Comparison of ENCODE assay signal across 15 cellular contexts in genomic region chr3:9781551-9781950, GRCh38. TPM values are rescaled to one million over a fixed set of nuclear protein-coding genes. Genes with fewer than 3 reads are reported as not detected.
DNase-seq lines count a peak whose midpoint lies in the region; TF ChIP-seq lines count a peak whose summit lies in the region.
"Had no signal": no experiment of that assay in that cellular context is flagged by ENCODE, and none has a peak within 500 bp of the region (broad histone marks: within the 10 kb centered on the region; RNA-seq: fewer than 3 reads in every experiment).

No MANE protein-coding gene starts in this region.

- H3K9me3 Mint-ChIP-seq in activated CD4-positive, alpha-beta memory T cell treated with anti-CD3 and anti-CD28 coated beads, Interleukin-2, amount 10 ng/mL, durations not matched to agents 7 days and 5 days = no peaks in the 10 kb centered on the region
- H3K9me3 Mint-ChIP-seq in activated CD4-positive, alpha-beta memory T cell treated with anti-CD3 and anti-CD28 coated beads for 36 hours = no peaks in the 10 kb centered on the region
- H3K9me3 Mint-ChIP-seq in activated T-helper 2 cell treated with anti-CD3 and anti-CD28 coated beads, Interferon-gamma antibody, Interleukin-2, Interleukin-4, amounts not matched to agents 10 μg/mL and 5 μg/mL and 100 μg/mL, durations not matched to agents 14 hours and 24 hours and 36 hours = no peaks in the 10 kb centered on the region
- H3K9me3 Mint-ChIP-seq in nephron = no peaks in the 10 kb centered on the region
- H3K9me3 Mint-ChIP-seq: activated naive CD4-positive, alpha-beta T cell treated with anti-CD3 and anti-CD28 coated beads for 36 hours; GM23338 had no signal

- peaks cover 47% of the 10 kb centered on the region for H3K4me1 ChIP-seq in Karpas-422 (ENCODE audit: low read length)
- H3K4me1 ChIP-seq in SK-N-SH (ENCODE audit: control insufficient read depth in 1 of 2, insufficient read depth in 2 of 2, low read depth in 1 of 2, low read length in 1 of 2) = no peaks in the 10 kb centered on the region; a peak in 1 of 4 replicates

- H3K79me2 ChIP-seq in Karpas-422 (ENCODE audit: low read length) (no peaks in the 10 kb centered on the region), SK-N-SH (ENCODE audit: insufficient read depth) (no peaks in the 10 kb centered on the region)

- CTCF ChIA-PET in activated CD4-positive, alpha-beta memory T cell treated with anti-CD3 and anti-CD28 coated beads, Interleukin-2, amount 10 ng/mL, durations not matched to agents 7 days and 5 days (lab: Charles Lee) = interaction anchor here (0.6 to 1.3 kb wide), 4 partner anchors 9 to 185 kb away, joined by 3 to 5 read pairs (median 4); no protein-coding TSS in a partner anchor
- CTCF ChIA-PET in activated CD4-positive, alpha-beta memory T cell treated with anti-CD3 and anti-CD28 coated beads for 36 hours (lab: Charles Lee) = interaction anchor here (0.6 to 1.3 kb wide), 5 partner anchors 11 to 428 kb away, joined by 3 to 8 read pairs (median 3); partner anchors contain the start of genes ARPC4, CRELD1, OGG1 and TADA3
- CTCF ChIA-PET in SK-N-SH (lab: Yijun Ruan, JAX) = no interaction called here

- intact Hi-C loops in activated CD4-positive, alpha-beta memory T cell treated with anti-CD3 and anti-CD28 coated beads for 36 hours (cut with micrococcal nuclease) = no loop called here
- intact Hi-C loops in activated T-helper 2 cell treated with anti-CD3 and anti-CD28 coated beads, Interferon-gamma antibody, Interleukin-2, Interleukin-4, amounts not matched to agents 10 μg/mL and 5 μg/mL and 100 μg/mL, durations not matched to agents 14 hours and 24 hours and 36 hours (cut with micrococcal nuclease) = no loop called here
- intact Hi-C loops in posterior cingulate gyrus (cut with DNase I) = no loop called here

- TF ChIP-seq RAD21 in SK-N-SH (IDR thresholded peaks at IDR 0.05; ENCODE audit: low read length) = no peak

- peak overlapping the region; percentile 90 for H3K27ac ChIP-seq in Karpas-422 (ENCODE audit: low read length)
- no peak overlapping the region for H3K27ac ChIP-seq in SK-N-SH (ENCODE audit: low read depth in 2 of 2, low read length in 1 of 2)

- no peaks in the 10 kb centered on the region for H3K9me3 ChIP-seq in Karpas-422 (ENCODE audit: low read length)
- H3K9me3 ChIP-seq in SK-N-SH = no peaks in the 10 kb centered on the region

- H3K36me3 ChIP-seq in Karpas-422 (ENCODE audit: insufficient read depth, low read length) (peaks cover 5% of the 10 kb centered on the region; the same call in 1 of the 2 replicates), SK-N-SH (replicated peaks in 1 of 2; ENCODE audit: control insufficient read depth in 1 of 2, insufficient read depth in 2 of 2, low read length in 1 of 2) (peaks cover 26 to 42% of the 10 kb centered on the region in 2 experiments), H7 (replicated peaks; ENCODE audit: control insufficient read depth, insufficient read depth, low read length) (peaks cover 23% of the 10 kb centered on the region)

- 38% methylated on average over 1 of the region's 1 CpG for WGBS in SK-N-SH (ENCODE audit: low lambda C conversion rate)

- POLR2A ChIA-PET in activated CD4-positive, alpha-beta memory T cell treated with anti-CD3 and anti-CD28 coated beads, Interleukin-2, amount 10 ng/mL, durations not matched to agents 7 days and 5 days (lab: Charles Lee) = interaction anchor here (1.0 to 7.5 kb wide), 9 partner anchors 8 to 206 kb away, joined by 3 to 56 read pairs (median 10); partner anchors contain the start of genes ARPC4, BRPF1, CAMK1 and OGG1
- POLR2A ChIA-PET in activated CD4-positive, alpha-beta memory T cell treated with anti-CD3 and anti-CD28 coated beads for 36 hours (lab: Charles Lee) = interaction anchor here (2.9 kb wide), 1 partner anchor 9 kb away, joined by 15 read pairs; no protein-coding TSS in a partner anchor
- POLR2A ChIA-PET in SK-N-SH (lab: Yijun Ruan, JAX) = interaction anchor here (0.6 to 1.1 kb wide), 3 partner anchors 11 to 13 kb away, joined by 3 to 4 read pairs (median 4); partner anchors contain the start of genes ARPC4, CAMK1 and TADA3

- peak overlapping the region; percentile 68 for H3K9ac ChIP-seq in Karpas-422 (ENCODE audit: low read length)
- H3K9ac ChIP-seq in SK-N-SH = no peak overlapping the region

- H3K4me3 ChIP-seq in Karpas-422 (ENCODE audit: low read length) = no peak overlapping the region; the same call in 1 of the 2 replicates
- H3K4me3 ChIP-seq in SK-N-SH (ENCODE audit: low read depth in 2 of 2, low read length in 1 of 2) = no peak overlapping the region
- no peak overlapping the region for H3K4me3 ChIP-seq in H7 (ENCODE audit: insufficient read depth, low read depth, low read length)
- H3K4me3 ChIP-seq: GM23338 had no signal

- DNase-seq in activated CD4-positive, alpha-beta memory T cell treated with anti-CD3 and anti-CD28 coated beads, Interleukin-2, amount 10 ng/mL, durations not matched to agents 7 days and 5 days = no peak
- no peak for DNase-seq in activated CD4-positive, alpha-beta memory T cell treated with anti-CD3 and anti-CD28 coated beads for 36 hours
- DNase-seq in Karpas-422 = no peak
- DNase-seq in activated T-helper 2 cell treated with anti-CD3 and anti-CD28 coated beads, Interferon-gamma antibody, Interleukin-2, Interleukin-4, amounts not matched to agents 10 μg/mL and 5 μg/mL and 100 μg/mL, durations not matched to agents 14 hours and 24 hours and 36 hours (ENCODE audit: low spot score) = no peak
- no peak for DNase-seq in SK-N-SH
- DNase-seq in H7 = no peak
- DNase-seq in posterior cingulate gyrus = no peak
- DNase-seq: activated naive CD4-positive, alpha-beta T cell treated with anti-CD3 and anti-CD28 coated beads for 36 hours; effector memory CD4-positive, alpha-beta T cell; GDM1; NCI-H1436; right cardiac atrium; SHP77 treated with DMSO at 0.1 percent for 48 hours had no signal

- H3K4me2 ChIP-seq in Karpas-422 (ENCODE audit: low read depth, low read length, poor library complexity, severe bottlenecking) (peak overlapping the region; percentile 53), SK-N-SH (no peak overlapping the region)
- H3K4me2 ChIP-seq: GM23338 had no signal

- peaks cover 56% of the 10 kb centered on the region for H3K4me1 Mint-ChIP-seq in activated CD4-positive, alpha-beta memory T cell treated with anti-CD3 and anti-CD28 coated beads, Interleukin-2, amount 10 ng/mL, durations not matched to agents 7 days and 5 days
- peaks cover 62% of the 10 kb centered on the region for H3K4me1 Mint-ChIP-seq in activated CD4-positive, alpha-beta memory T cell treated with anti-CD3 and anti-CD28 coated beads for 36 hours (ENCODE audit: low read depth)
- peaks cover 64% of the 10 kb centered on the region for H3K4me1 Mint-ChIP-seq in activated T-helper 2 cell treated with anti-CD3 and anti-CD28 coated beads, Interferon-gamma antibody, Interleukin-2, Interleukin-4, amounts not matched to agents 10 μg/mL and 5 μg/mL and 100 μg/mL, durations not matched to agents 14 hours and 24 hours and 36 hours (ENCODE audit: low read depth)
- peaks cover 30% of the 10 kb centered on the region for H3K4me1 Mint-ChIP-seq in nephron
- H3K4me1 Mint-ChIP-seq: GM23338 had no signal

- H3K9me2 ChIP-seq in Karpas-422 (replicated peaks; ENCODE audit: insufficient read depth, low read length) (no peaks in the 10 kb centered on the region), SK-N-SH (no peaks in the 10 kb centered on the region)

- H4K20me1 ChIP-seq in Karpas-422 (ENCODE audit: insufficient read depth, low read depth, low read length) = no peaks in the 10 kb centered on the region
- H4K20me1 ChIP-seq in SK-N-SH (ENCODE audit: insufficient read depth) = no peaks in the 10 kb centered on the region

- peak overlapping the region; percentile 54 for H3K27ac Mint-ChIP-seq in activated CD4-positive, alpha-beta memory T cell treated with anti-CD3 and anti-CD28 coated beads, Interleukin-2, amount 10 ng/mL, durations not matched to agents 7 days and 5 days
- H3K27ac Mint-ChIP-seq in activated CD4-positive, alpha-beta memory T cell treated with anti-CD3 and anti-CD28 coated beads for 36 hours = no peak overlapping the region
- peak overlapping the region; percentile 77 for H3K27ac Mint-ChIP-seq in activated T-helper 2 cell treated with anti-CD3 and anti-CD28 coated beads, Interferon-gamma antibody, Interleukin-2, Interleukin-4, amounts not matched to agents 10 μg/mL and 5 μg/mL and 100 μg/mL, durations not matched to agents 14 hours and 24 hours and 36 hours
- peak overlapping the region; percentile 74 to 81 (median 80) for H3K27ac Mint-ChIP-seq in nephron
- H3K27ac Mint-ChIP-seq: GM23338 had no signal

- no peaks in the 10 kb centered on the region for H3K27me3 Mint-ChIP-seq in activated CD4-positive, alpha-beta memory T cell treated with anti-CD3 and anti-CD28 coated beads, Interleukin-2, amount 10 ng/mL, durations not matched to agents 7 days and 5 days
- H3K27me3 Mint-ChIP-seq in activated CD4-positive, alpha-beta memory T cell treated with anti-CD3 and anti-CD28 coated beads for 36 hours = no peaks in the 10 kb centered on the region
- H3K27me3 Mint-ChIP-seq in activated T-helper 2 cell treated with anti-CD3 and anti-CD28 coated beads, Interferon-gamma antibody, Interleukin-2, Interleukin-4, amounts not matched to agents 10 μg/mL and 5 μg/mL and 100 μg/mL, durations not matched to agents 14 hours and 24 hours and 36 hours (ENCODE audit: low read depth) = no peaks in the 10 kb centered on the region
- H3K27me3 Mint-ChIP-seq in nephron (ENCODE audit: low read depth) = no peaks in the 10 kb centered on the region

- no peak for TF ChIP-seq EP300 in SK-N-SH (IDR thresholded peaks at IDR 0.05; ENCODE audit: borderline replicate concordance in 1 of 2, low read depth in 1 of 2, low read length in 1 of 2)

- H3K36me3 Mint-ChIP-seq in activated CD4-positive, alpha-beta memory T cell treated with anti-CD3 and anti-CD28 coated beads, Interleukin-2, amount 10 ng/mL, durations not matched to agents 7 days and 5 days (ENCODE audit: low read depth) = peaks cover 59% of the 10 kb centered on the region
- peaks cover 53% of the 10 kb centered on the region for H3K36me3 Mint-ChIP-seq in activated CD4-positive, alpha-beta memory T cell treated with anti-CD3 and anti-CD28 coated beads for 36 hours
- H3K36me3 Mint-ChIP-seq in activated T-helper 2 cell treated with anti-CD3 and anti-CD28 coated beads, Interferon-gamma antibody, Interleukin-2, Interleukin-4, amounts not matched to agents 10 μg/mL and 5 μg/mL and 100 μg/mL, durations not matched to agents 14 hours and 24 hours and 36 hours (ENCODE audit: low read depth) = peaks cover 64% of the 10 kb centered on the region
- peaks cover 49% of the 10 kb centered on the region for H3K36me3 Mint-ChIP-seq in nephron (ENCODE audit: low read depth)

- H3K27me3 ChIP-seq in Karpas-422 (ENCODE audit: low read length) (no peaks in the 10 kb centered on the region), SK-N-SH (ENCODE audit: insufficient read depth) (no peaks in the 10 kb centered on the region), H7 (ENCODE audit: control insufficient read depth, insufficient read depth, low read length) (no peaks in the 10 kb centered on the region)

- H2AFZ ChIP-seq in Karpas-422 (ENCODE audit: low read length) = no peak overlapping the region
- no peak overlapping the region for H2AFZ ChIP-seq in SK-N-SH (ENCODE audit: low read depth)
- H2AFZ ChIP-seq: GM23338 had no signal

- H3K4me3 Mint-ChIP-seq in activated CD4-positive, alpha-beta memory T cell treated with anti-CD3 and anti-CD28 coated beads, Interleukin-2, amount 10 ng/mL, durations not matched to agents 7 days and 5 days = no peak overlapping the region
- no peak overlapping the region for H3K4me3 Mint-ChIP-seq in activated CD4-positive, alpha-beta memory T cell treated with anti-CD3 and anti-CD28 coated beads for 36 hours
- no peak overlapping the region for H3K4me3 Mint-ChIP-seq in activated T-helper 2 cell treated with anti-CD3 and anti-CD28 coated beads, Interferon-gamma antibody, Interleukin-2, Interleukin-4, amounts not matched to agents 10 μg/mL and 5 μg/mL and 100 μg/mL, durations not matched to agents 14 hours and 24 hours and 36 hours (ENCODE audit: low read depth)
- H3K4me3 Mint-ChIP-seq in nephron = no peak overlapping the region
- H3K4me3 Mint-ChIP-seq: activated naive CD4-positive, alpha-beta T cell treated with anti-CD3 and anti-CD28 coated beads for 36 hours; GM23338 had no signal

- TF ChIP-seq CTCF in nephron (IDR thresholded peaks at IDR 0.05; ENCODE audit: unreplicated experiment in 3 of 3) = no peak
- TF ChIP-seq CTCF in SK-N-SH (IDR thresholded peaks at IDR 0.05) = no peak

- peaks cover 13% of the 10 kb centered on the region for H3F3A ChIP-seq in SK-N-SH (replicated peaks; ENCODE audit: insufficient read depth)

RNA-seq across cellular contexts. Expression of gene TADA3, which starts 10.7 kb away (rescaled TPM):
- 10 to 100 TPM; 88.1 to 88.3 TPM for total RNA-seq in activated CD4-positive, alpha-beta memory T cell treated with anti-CD3 and anti-CD28 coated beads, Interleukin-2, amount 10 ng/mL, durations not matched to agents 7 days and 5 days
- 10 to 100 TPM; 86.9 to 92.1 TPM for total RNA-seq in activated CD4-positive, alpha-beta memory T cell treated with anti-CD3 and anti-CD28 coated beads for 36 hours
- 80.2 and 122 TPM in 2 replicates for total RNA-seq in Karpas-422 (2014; rRNA removed; shearing (Covaris generic); ENCODE audit: low replicate concordance)
- 86.6 and 89.2 TPM in 2 replicates for total RNA-seq in activated T-helper 2 cell treated with anti-CD3 and anti-CD28 coated beads, Interferon-gamma antibody, Interleukin-2, Interleukin-4, amounts not matched to agents 10 μg/mL and 5 μg/mL and 100 μg/mL, durations not matched to agents 14 hours and 24 hours and 36 hours
- 84.1 and 102 TPM in 2 replicates for polyA plus RNA-seq in SK-N-SH (2012; rRNA removed)
- 54.6 and 75.9 TPM in 2 replicates for polyA plus RNA-seq in SK-N-SH (2012; cell fraction: cytosol; rRNA removed)
- polyA plus RNA-seq in SK-N-SH (2012; cell fraction: nucleus; rRNA removed) = 67.6 and 74.7 TPM in 2 replicates
- 76.0 and 79.6 TPM in 2 replicates for total RNA-seq in H7 (2014; rRNA removed; shearing (Covaris generic))

RNA-seq across cellular contexts. Expression of gene ARPC4, which starts 11.3 kb away (rescaled TPM):
- total RNA-seq in activated CD4-positive, alpha-beta memory T cell treated with anti-CD3 and anti-CD28 coated beads, Interleukin-2, amount 10 ng/mL, durations not matched to agents 7 days and 5 days = 100 to 1,000 TPM; 255 to 266 TPM
- total RNA-seq in activated CD4-positive, alpha-beta memory T cell treated with anti-CD3 and anti-CD28 coated beads for 36 hours = 100 to 1,000 TPM; 237 to 240 TPM
- total RNA-seq in Karpas-422 (2014; rRNA removed; shearing (Covaris generic); ENCODE audit: low replicate concordance) = 102 and 123 TPM in 2 replicates
- 253 and 268 TPM in 2 replicates for total RNA-seq in activated T-helper 2 cell treated with anti-CD3 and anti-CD28 coated beads, Interferon-gamma antibody, Interleukin-2, Interleukin-4, amounts not matched to agents 10 μg/mL and 5 μg/mL and 100 μg/mL, durations not matched to agents 14 hours and 24 hours and 36 hours
- 220 and 233 TPM in 2 replicates for polyA plus RNA-seq in SK-N-SH (2012; rRNA removed)
- polyA plus RNA-seq in SK-N-SH (2012; cell fraction: cytosol; rRNA removed) = 213 and 244 TPM in 2 replicates
- polyA plus RNA-seq in SK-N-SH (2012; cell fraction: nucleus; rRNA removed) = 74.3 and 105 TPM in 2 replicates
- 207 and 239 TPM in 2 replicates for total RNA-seq in H7 (2014; rRNA removed; shearing (Covaris generic))

RNA-seq across cellular contexts. Expression of gene CAMK1, which starts 11.8 kb away (rescaled TPM):
- total RNA-seq in activated CD4-positive, alpha-beta memory T cell treated with anti-CD3 and anti-CD28 coated beads, Interleukin-2, amount 10 ng/mL, durations not matched to agents 7 days and 5 days = 10 to 100 TPM; 18.5 to 20.2 TPM
- total RNA-seq in activated CD4-positive, alpha-beta memory T cell treated with anti-CD3 and anti-CD28 coated beads for 36 hours = 10 to 100 TPM; 48.2 to 51.9 TPM
- total RNA-seq in Karpas-422 (2014; rRNA removed; shearing (Covaris generic); ENCODE audit: low replicate concordance) = 41.6 and 86.6 TPM in 2 replicates
- total RNA-seq in activated T-helper 2 cell treated with anti-CD3 and anti-CD28 coated beads, Interferon-gamma antibody, Interleukin-2, Interleukin-4, amounts not matched to agents 10 μg/mL and 5 μg/mL and 100 μg/mL, durations not matched to agents 14 hours and 24 hours and 36 hours = 113 and 116 TPM in 2 replicates
- 44.9 and 47.1 TPM in 2 replicates for polyA plus RNA-seq in SK-N-SH (2012; rRNA removed)
- polyA plus RNA-seq in SK-N-SH (2012; cell fraction: cytosol; rRNA removed) = 30.5 and 35.8 TPM in 2 replicates
- 39.3 and 46.4 TPM in 2 replicates for polyA plus RNA-seq in SK-N-SH (2012; cell fraction: nucleus; rRNA removed)
- 5.1 and 10.7 TPM in 2 replicates for total RNA-seq in H7 (2014; rRNA removed; shearing (Covaris generic))

RNA-seq across cellular contexts. Expression of gene TTLL3, which starts 28.5 kb away (rescaled TPM):
- 10 to 100 TPM; 50.8 to 59.0 TPM for total RNA-seq in activated CD4-positive, alpha-beta memory T cell treated with anti-CD3 and anti-CD28 coated beads, Interleukin-2, amount 10 ng/mL, durations not matched to agents 7 days and 5 days
- 10 to 100 TPM; 49.6 to 49.7 TPM for total RNA-seq in activated CD4-positive, alpha-beta memory T cell treated with anti-CD3 and anti-CD28 coated beads for 36 hours
- total RNA-seq in Karpas-422 (2014; rRNA removed; shearing (Covaris generic); ENCODE audit: low replicate concordance) = 79.3 and 84.6 TPM in 2 replicates
- total RNA-seq in activated T-helper 2 cell treated with anti-CD3 and anti-CD28 coated beads, Interferon-gamma antibody, Interleukin-2, Interleukin-4, amounts not matched to agents 10 μg/mL and 5 μg/mL and 100 μg/mL, durations not matched to agents 14 hours and 24 hours and 36 hours = 51.0 and 56.5 TPM in 2 replicates
- 41.6 and 51.9 TPM in 2 replicates for polyA plus RNA-seq in SK-N-SH (2012; rRNA removed)
- polyA plus RNA-seq in SK-N-SH (2012; cell fraction: cytosol; rRNA removed) = 7.6 and 9.3 TPM in 2 replicates
- polyA plus RNA-seq in SK-N-SH (2012; cell fraction: nucleus; rRNA removed) = 487 and 518 TPM in 2 replicates
- 3.7 and 7.4 TPM in 2 replicates for total RNA-seq in H7 (2014; rRNA removed; shearing (Covaris generic))

RNA-seq across cellular contexts. Expression of gene OGG1, which starts 31.8 kb away (rescaled TPM):
- total RNA-seq in activated CD4-positive, alpha-beta memory T cell treated with anti-CD3 and anti-CD28 coated beads, Interleukin-2, amount 10 ng/mL, durations not matched to agents 7 days and 5 days = 10 to 100 TPM; 29.5 to 34.3 TPM
- 10 to 100 TPM; 35.7 to 36.5 TPM for total RNA-seq in activated CD4-positive, alpha-beta memory T cell treated with anti-CD3 and anti-CD28 coated beads for 36 hours
- total RNA-seq in Karpas-422 (2014; rRNA removed; shearing (Covaris generic); ENCODE audit: low replicate concordance) = 22.1 and 48.7 TPM in 2 replicates
- 33.0 and 38.4 TPM in 2 replicates for total RNA-seq in activated T-helper 2 cell treated with anti-CD3 and anti-CD28 coated beads, Interferon-gamma antibody, Interleukin-2, Interleukin-4, amounts not matched to agents 10 μg/mL and 5 μg/mL and 100 μg/mL, durations not matched to agents 14 hours and 24 hours and 36 hours
- polyA plus RNA-seq in SK-N-SH (2012; rRNA removed) = 26.8 and 30.9 TPM in 2 replicates
- 15.2 and 22.6 TPM in 2 replicates for polyA plus RNA-seq in SK-N-SH (2012; cell fraction: cytosol; rRNA removed)
- 48.8 and 49.9 TPM in 2 replicates for polyA plus RNA-seq in SK-N-SH (2012; cell fraction: nucleus; rRNA removed)
- total RNA-seq in H7 (2014; rRNA removed; shearing (Covaris generic)) = 17.7 and 29.3 TPM in 2 replicates
